In genomic region chr2:113084249-113085000, GRCh38 we compare ENCODE assay signal across 10 cellular contexts. TPM values are rescaled to one million over a fixed set of nuclear protein-coding genes. Genes with fewer than 3 reads are reported as not detected.
DNase-seq lines count a peak whose midpoint lies in the region; ATAC-seq and TF ChIP-seq lines count a peak whose summit lies in the region.
"Had no signal": no experiment of that assay in that cellular context is flagged by ENCODE, and none has a peak within 500 bp of the region (broad histone marks: within the 10 kb centered on the region; RNA-seq: fewer than 3 reads in every experiment).

No MANE protein-coding gene starts in this region.

- H3K9me3 Mint-ChIP-seq in neural progenitor cell, result no peaks in the 10 kb centered on the region
- H3K9me3 Mint-ChIP-seq: stimulated activated naive CD8-positive, alpha-beta T cell treated with anti-CD3 and anti-CD28 coated beads, Interleukin-15, Interleukin-2, amounts not matched to agents 100 ng/mL and 50 ng/mL, for 24 hours had no signal

- in situ Hi-C loops in mammary epithelial cell (cut with MboI; ENCODE audit: low sequenced_read_pairs in 2 of 2), result loop anchor here in 1 of 2 donors (5.0 to 10.0 kb wide), 2 partner anchors 50 to 113 kb away; no protein-coding TSS in a partner anchor

- H4K20me1 ChIP-seq in mammary epithelial cell (ENCODE audit: insufficient read depth, low read length), result no peaks in the 10 kb centered on the region
- no peaks in the 10 kb centered on the region for H4K20me1 ChIP-seq in neural progenitor cell (ENCODE audit: low read depth)

- H3K4me2 ChIP-seq in mammary epithelial cell (ENCODE audit: insufficient read depth, low read depth, low read length) (no peak overlapping the region), neural progenitor cell (no peak overlapping the region)

- no peaks in the 10 kb centered on the region for H3F3A ChIP-seq in neural progenitor cell (ENCODE audit: low read depth)

- H3K9ac ChIP-seq in mammary epithelial cell (ENCODE audit: insufficient read depth, low read length), result no peak overlapping the region
- H3K9ac ChIP-seq in neural progenitor cell, result no peak overlapping the region

- peak overlapping the region; percentile 74 for H2AFZ ChIP-seq in mammary epithelial cell (ENCODE audit: low read depth, low read length)
- no peak overlapping the region for H2AFZ ChIP-seq in neural progenitor cell (replicated peaks)

- H3K4me1 ChIP-seq in mammary epithelial cell (ENCODE audit: insufficient read depth, low read length) (peaks cover 31% of the 10 kb centered on the region), neural progenitor cell (no peaks in the 10 kb centered on the region)

- H3K9me3 ChIP-seq in mammary epithelial cell (replicated peaks; ENCODE audit: insufficient read depth, low read length), result no peaks in the 10 kb centered on the region
- no peaks in the 10 kb centered on the region for H3K9me3 ChIP-seq in neural progenitor cell (ENCODE audit: low read depth)

- H3K79me2 ChIP-seq in mammary epithelial cell (ENCODE audit: insufficient read depth, low read length), result no peaks in the 10 kb centered on the region
- H3K79me2 ChIP-seq in neural progenitor cell (ENCODE audit: low read depth), result no peaks in the 10 kb centered on the region

- H3K27ac Mint-ChIP-seq in neural progenitor cell, result no peak overlapping the region

- no peaks in the 10 kb centered on the region for H3K4me1 Mint-ChIP-seq in neural progenitor cell

- CTCF ChIA-PET in mammary epithelial cell (lab: Charles Lee; ENCODE audit: low non-redundant PET), result interaction anchor here (0.7 kb wide), 1 partner anchor 25 kb away, joined by 6 read pairs; no protein-coding TSS in a partner anchor

- BruUV-seq in mammary epithelial cell (replicated peaks; lab: Mats Ljungman, UMichigan), result no TSS peak

- dilution Hi-C loops in mammary epithelial cell (cut with HindIII; ENCODE audit: low sequenced_read_pairs), result no loop called here

- TF ChIP-seq CTCF in LNCAP (IDR thresholded peaks at IDR 0.05), result peak; percentile 60
- peak; percentile 60 to 64 for TF ChIP-seq CTCF in mammary epithelial cell (conservative IDR thresholded peaks at IDR 0.05 in 1 of 2, IDR thresholded peaks at IDR 0.05 in 1 of 2; ENCODE audit: extremely low read depth in 1 of 2, insufficient read depth in 1 of 2, low read depth in 1 of 2, low read length in 2 of 2)
- peak; percentile 37 for TF ChIP-seq CTCF in neural progenitor cell (IDR thresholded peaks at IDR 0.05)

- H3K27ac ChIP-seq in mammary epithelial cell (ENCODE audit: insufficient read depth, low read depth, low read length), result peak overlapping the region; percentile 59
- H3K27ac ChIP-seq in neural progenitor cell, result no peak overlapping the region

- H3K4me3 Mint-ChIP-seq in neural progenitor cell, result no peak overlapping the region

- H3K27me3 Mint-ChIP-seq in neural progenitor cell (ENCODE audit: insufficient read depth, low read depth), result peaks cover 7% of the 10 kb centered on the region

- H3K36me3 ChIP-seq in mammary epithelial cell (ENCODE audit: insufficient read depth, low read length), result no peaks in the 10 kb centered on the region
- H3K36me3 ChIP-seq in neural progenitor cell, result no peaks in the 10 kb centered on the region

- ATAC-seq in GM18498 (IDR thresholded peaks at IDR 0.05; ENCODE audit: unreplicated experiment) (no peak), HG03095 (IDR thresholded peaks at IDR 0.05; ENCODE audit: unreplicated experiment) (no peak)

- no peak overlapping the region for H3K4me3 ChIP-seq in mammary epithelial cell (replicated peaks in 1 of 3; ENCODE audit: insufficient read depth in 1 of 3, low read depth in 2 of 3, low read length in 3 of 3)
- H3K4me3 ChIP-seq in neural progenitor cell, result no peak overlapping the region

- WGBS in mammary epithelial cell (ENCODE audit: low coverage, missing lambda C conversion rate), result 56% methylated on average over 5 of the region's 5 CpGs

- DNase-seq in SIG-M5 treated with dmso at 0.1 percent for 504 hours (lab: John Stamatoyannopoulos, UW; ENCODE audit: unreplicated experiment) (peak; percentile 36), SIG-M5 (lab: John Stamatoyannopoulos, UW) (no peak), mammary epithelial cell (peak; percentile 53), neural progenitor cell (ENCODE audit: low spot score) (no peak), kidney tubule cell (ENCODE audit: low spot score) (no peak)
- DNase-seq: C1 segment of cervical spinal cord had no signal

- H3K36me3 Mint-ChIP-seq in neural progenitor cell, result no peaks in the 10 kb centered on the region

- H3K27me3 ChIP-seq in mammary epithelial cell (ENCODE audit: insufficient read depth, low read length), result no peaks in the 10 kb centered on the region
- peaks cover 41% of the 10 kb centered on the region for H3K27me3 ChIP-seq in neural progenitor cell

- intact Hi-C loops in mammary epithelial cell (cut with micrococcal nuclease), result loop anchor here (1.0 to 5.0 kb wide), 2 partner anchors 42 to 308 kb away; no protein-coding TSS in a partner anchor

RNA-seq across cellular contexts. Expression of gene IL1F10, which starts 16.7 kb away (rescaled TPM):
- total RNA-seq in mammary epithelial cell (not detected), neural progenitor cell (ENCODE audit: low replicate concordance) (not detected in 2 replicates)
- 0.09 TPM for polyA plus RNA-seq in mammary epithelial cell
- polyA minus RNA-seq in mammary epithelial cell, result not detected

RNA-seq across cellular contexts. Expression of gene IL36RN, which starts 25.4 kb away (rescaled TPM):
- total RNA-seq in mammary epithelial cell, result 1 to 10 TPM in 1 of 2 donors, under 1 TPM in 1; 0.67 to 1.3 TPM
- 0.46 TPM for polyA plus RNA-seq in mammary epithelial cell
- not detected for polyA minus RNA-seq in mammary epithelial cell
- not detected in 2 replicates for total RNA-seq in neural progenitor cell (ENCODE audit: low replicate concordance)

RNA-seq across cellular contexts. Expression of gene IL36B, which starts 31.8 kb away (rescaled TPM):
- not detected for total RNA-seq in mammary epithelial cell
- 0.07 TPM for polyA plus RNA-seq in mammary epithelial cell
- polyA minus RNA-seq in mammary epithelial cell, result not detected
- not detected in 2 replicates for total RNA-seq in neural progenitor cell (ENCODE audit: low replicate concordance)

RNA-seq across cellular contexts. Expression of gene IL1RN, which starts 43.0 kb away (rescaled TPM):
- total RNA-seq in mammary epithelial cell, result 10 to 100 TPM in 1 of 2 donors, 1 to 10 TPM in 1; 1.0 to 18.0 TPM
- polyA plus RNA-seq in mammary epithelial cell, result 38.0 TPM
- polyA minus RNA-seq in mammary epithelial cell, result 21.7 TPM
- not detected in 2 replicates for total RNA-seq in neural progenitor cell (ENCODE audit: low replicate concordance)

Comparison
In these comparisons a context has a peak if more than half of its experiments do, and no peak if none do; other contexts are left out.
1. DNase-seq: peak in SIG-M5 treated with dmso at 0.1 percent for 504 hours (single experiment) and mammary epithelial cell (single experiment); none in SIG-M5 (single experiment), neural progenitor cell (single experiment) and kidney tubule cell (single experiment).
2. Peak in every context shown above with its lines, with median percentiles within 50 percentile points of each other: CTCF ChIP-seq.